Comparison of ENCODE assay signal across 1 cellular context in genomic region chr16:67965668-67966548, GRCh38.
A peak's percentile ranks its signal among the peaks of the same experiment; 100 is the strongest.
TF ChIP-seq lines count a peak whose summit lies in the region.

No MANE protein-coding gene starts in this region.

TF ChIP-seq in HepG2, 621 proteins besides CTCF, POLR2A, EP300 and RAD21 (continued from another document and continues in another):
- 0 out of 2 replicates have a peak, but pooled peaks have one; percentile 15 for TF ChIP-seq TFDP2 (CRISPR knock-in tag; IDR thresholded peaks at IDR 0.05)
- 0 out of 2 replicates have a peak, but pooled peaks have one; percentile 25 for TF ChIP-seq ZNF30 (CRISPR knock-in tag; IDR thresholded peaks at IDR 0.05)
- TF ChIP-seq CBX5 (CRISPR knock-in tag; IDR thresholded peaks at IDR 0.05; ENCODE audit: borderline replicate concordance), result 0 out of 2 replicates have a peak, but pooled peaks have one; percentile 10
- TF ChIP-seq MED8 (CRISPR knock-in tag; IDR thresholded peaks at IDR 0.05; ENCODE audit: insufficient replicate concordance), result no peak
- TF ChIP-seq, protein P1, sequence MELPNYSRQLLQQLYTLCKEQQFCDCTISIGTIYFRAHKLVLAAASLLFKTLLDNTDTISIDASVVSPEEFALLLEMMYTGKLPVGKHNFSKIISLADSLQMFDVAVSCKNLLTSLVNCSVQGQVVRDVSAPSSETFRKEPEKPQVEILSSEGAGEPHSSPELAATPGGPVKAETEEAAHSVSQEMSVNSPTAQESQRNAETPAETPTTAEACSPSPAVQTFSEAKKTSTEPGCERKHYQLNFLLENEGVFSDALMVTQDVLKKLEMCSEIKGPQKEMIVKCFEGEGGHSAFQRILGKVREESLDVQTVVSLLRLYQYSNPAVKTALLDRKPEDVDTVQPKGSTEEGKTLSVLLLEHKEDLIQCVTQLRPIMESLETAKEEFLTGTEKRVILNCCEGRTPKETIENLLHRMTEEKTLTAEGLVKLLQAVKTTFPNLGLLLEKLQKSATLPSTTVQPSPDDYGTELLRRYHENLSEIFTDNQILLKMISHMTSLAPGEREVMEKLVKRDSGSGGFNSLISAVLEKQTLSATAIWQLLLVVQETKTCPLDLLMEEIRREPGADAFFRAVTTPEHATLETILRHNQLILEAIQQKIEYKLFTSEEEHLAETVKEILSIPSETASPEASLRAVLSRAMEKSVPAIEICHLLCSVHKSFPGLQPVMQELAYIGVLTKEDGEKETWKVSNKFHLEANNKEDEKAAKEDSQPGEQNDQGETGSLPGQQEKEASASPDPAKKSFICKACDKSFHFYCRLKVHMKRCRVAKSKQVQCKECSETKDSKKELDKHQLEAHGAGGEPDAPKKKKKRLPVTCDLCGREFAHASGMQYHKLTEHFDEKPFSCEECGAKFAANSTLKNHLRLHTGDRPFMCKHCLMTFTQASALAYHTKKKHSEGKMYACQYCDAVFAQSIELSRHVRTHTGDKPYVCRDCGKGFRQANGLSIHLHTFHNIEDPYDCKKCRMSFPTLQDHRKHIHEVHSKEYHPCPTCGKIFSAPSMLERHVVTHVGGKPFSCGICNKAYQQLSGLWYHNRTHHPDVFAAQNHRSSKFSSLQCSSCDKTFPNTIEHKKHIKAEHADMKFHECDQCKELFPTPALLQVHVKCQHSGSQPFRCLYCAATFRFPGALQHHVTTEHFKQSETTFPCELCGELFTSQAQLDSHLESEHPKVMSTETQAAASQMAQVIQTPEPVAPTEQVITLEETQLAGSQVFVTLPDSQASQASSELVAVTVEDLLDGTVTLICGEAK (IDR thresholded peaks at IDR 0.05), result no peak
- TF ChIP-seq, protein P1 (CRISPR knock-in tag; IDR thresholded peaks at IDR 0.05), result no peak; the same call in 1 of the 2 replicates
- no peak for TF ChIP-seq ZNF720 (CRISPR knock-in tag; IDR thresholded peaks at IDR 0.05)
- TF ChIP-seq ISX (CRISPR knock-in tag; conservative IDR thresholded peaks at IDR 0.05), result no peak
- TF ChIP-seq MTF1 (CRISPR knock-in tag; IDR thresholded peaks at IDR 0.05), result no peak
- no peak for TF ChIP-seq PATZ1 (CRISPR knock-in tag; IDR thresholded peaks at IDR 0.05)
- TF ChIP-seq ZFY (CRISPR knock-in tag; IDR thresholded peaks at IDR 0.05), result peak; percentile 68
- TF ChIP-seq ZNF570 (CRISPR knock-in tag; IDR thresholded peaks at IDR 0.05; ENCODE audit: borderline replicate concordance), result 0 out of 2 replicates have a peak, but pooled peaks have one; percentile 13
- TF ChIP-seq KLF16 (CRISPR knock-in tag; IDR thresholded peaks at IDR 0.05), result no peak
- TF ChIP-seq ATRX (CRISPR knock-in tag; IDR thresholded peaks at IDR 0.05; ENCODE audit: borderline replicate concordance), result no peak
- TF ChIP-seq ZNF235 (CRISPR knock-in tag; IDR thresholded peaks at IDR 0.05; ENCODE audit: borderline replicate concordance), result no peak
- peak; percentile 7; the same call in 1 of the 2 replicates for TF ChIP-seq GABPB1 (CRISPR knock-in tag; IDR thresholded peaks at IDR 0.05)
- TF ChIP-seq SAFB2 (CRISPR knock-in tag; IDR thresholded peaks at IDR 0.05; ENCODE audit: borderline replicate concordance, low read depth), result 0 out of 2 replicates have a peak, but pooled peaks have one; percentile 55
- TF ChIP-seq SRSF1 (optimal IDR thresholded peaks at IDR 0.05; ENCODE audit: low read depth, low read length), result peak; percentile 49
- TF ChIP-seq SIN3A (IDR thresholded peaks at IDR 0.05; ENCODE audit: borderline replicate concordance, low read depth, low read length), result no peak; the same call in 1 of the 2 replicates
- 0 out of 2 replicates have a peak, but pooled peaks have one; percentile 25 for TF ChIP-seq ZSCAN21 (CRISPR knock-in tag; IDR thresholded peaks at IDR 0.05; ENCODE audit: borderline replicate concordance)
- no peak for TF ChIP-seq U2AF1 (optimal IDR thresholded peaks at IDR 0.05; ENCODE audit: low read depth, low read length)
- no peak for TF ChIP-seq KMT2A (CRISPR knock-in tag; IDR thresholded peaks at IDR 0.05)
- 0 out of 2 replicates have a peak, but pooled peaks have one; percentile 32 for TF ChIP-seq ARNTL (CRISPR knock-in tag; IDR thresholded peaks at IDR 0.05)
- TF ChIP-seq PITX1 (CRISPR knock-in tag; IDR thresholded peaks at IDR 0.05), result no peak
- 0 out of 2 replicates have a peak, but pooled peaks have one; percentile 55 for TF ChIP-seq ZNF430 (CRISPR knock-in tag; IDR thresholded peaks at IDR 0.05)
- TF ChIP-seq ARID4A (CRISPR knock-in tag; IDR thresholded peaks at IDR 0.05; ENCODE audit: borderline replicate concordance), result peak; percentile 35; the same call in 1 of the 2 replicates
- TF ChIP-seq ZMAT5 (CRISPR knock-in tag; IDR thresholded peaks at IDR 0.05; ENCODE audit: borderline replicate concordance, low read depth), result no peak
- TF ChIP-seq, protein P2, sequence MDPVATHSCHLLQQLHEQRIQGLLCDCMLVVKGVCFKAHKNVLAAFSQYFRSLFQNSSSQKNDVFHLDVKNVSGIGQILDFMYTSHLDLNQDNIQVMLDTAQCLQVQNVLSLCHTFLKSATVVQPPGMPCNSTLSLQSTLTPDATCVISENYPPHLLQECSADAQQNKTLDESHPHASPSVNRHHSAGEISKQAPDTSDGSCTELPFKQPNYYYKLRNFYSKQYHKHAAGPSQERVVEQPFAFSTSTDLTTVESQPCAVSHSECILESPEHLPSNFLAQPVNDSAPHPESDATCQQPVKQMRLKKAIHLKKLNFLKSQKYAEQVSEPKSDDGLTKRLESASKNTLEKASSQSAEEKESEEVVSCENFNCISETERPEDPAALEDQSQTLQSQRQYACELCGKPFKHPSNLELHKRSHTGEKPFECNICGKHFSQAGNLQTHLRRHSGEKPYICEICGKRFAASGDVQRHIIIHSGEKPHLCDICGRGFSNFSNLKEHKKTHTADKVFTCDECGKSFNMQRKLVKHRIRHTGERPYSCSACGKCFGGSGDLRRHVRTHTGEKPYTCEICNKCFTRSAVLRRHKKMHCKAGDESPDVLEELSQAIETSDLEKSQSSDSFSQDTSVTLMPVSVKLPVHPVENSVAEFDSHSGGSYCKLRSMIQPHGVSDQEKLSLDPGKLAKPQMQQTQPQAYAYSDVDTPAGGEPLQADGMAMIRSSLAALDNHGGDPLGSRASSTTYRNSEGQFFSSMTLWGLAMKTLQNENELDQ (CRISPR knock-in tag; IDR thresholded peaks at IDR 0.05; ENCODE audit: borderline replicate concordance), result no peak
- TF ChIP-seq CC2D1A (CRISPR knock-in tag; IDR thresholded peaks at IDR 0.05), result 0 out of 2 replicates have a peak, but pooled peaks have one; percentile 85
- no peak for TF ChIP-seq MTA3 (CRISPR knock-in tag; IDR thresholded peaks at IDR 0.05)
- TF ChIP-seq CAMTA2 (CRISPR knock-in tag; IDR thresholded peaks at IDR 0.05; ENCODE audit: borderline replicate concordance), result no peak
- TF ChIP-seq CEBPZ (IDR thresholded peaks at IDR 0.05; ENCODE audit: low read length), result no peak
- no peak for TF ChIP-seq HMG20B (CRISPR knock-in tag; conservative IDR thresholded peaks at IDR 0.05)
- TF ChIP-seq ZNF354B (CRISPR knock-in tag; IDR thresholded peaks at IDR 0.05), result no peak
- no peak for TF ChIP-seq ZZZ3 (CRISPR knock-in tag; IDR thresholded peaks at IDR 0.05; ENCODE audit: borderline replicate concordance)
- no peak for TF ChIP-seq ZMYM3 (CRISPR knock-in tag; IDR thresholded peaks at IDR 0.05)
- 0 out of 2 replicates have a peak, but pooled peaks have one; percentile 12 for TF ChIP-seq WIZ (CRISPR knock-in tag; IDR thresholded peaks at IDR 0.05)
